11 cellular contexts compared by ENCODE assay signal in the genomic region with DNA sequence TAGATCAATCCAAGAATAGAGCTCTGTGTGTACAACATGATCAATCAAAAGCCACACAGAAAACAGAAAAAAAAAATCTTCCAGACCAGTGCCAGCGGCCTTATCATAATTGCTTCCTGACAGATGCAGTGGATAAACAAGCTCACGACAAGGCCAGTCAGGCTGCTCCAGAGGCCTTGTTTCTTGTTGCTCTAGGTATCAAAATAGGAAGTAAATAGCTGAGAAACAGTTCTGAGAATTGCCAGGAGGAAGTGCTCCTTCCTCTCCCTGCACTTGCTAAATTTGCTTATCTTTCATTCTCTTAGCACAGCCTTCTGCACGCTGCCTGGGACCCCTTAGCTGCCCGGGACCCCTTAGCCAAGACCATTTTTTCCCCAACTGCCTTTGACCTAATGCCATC.
DNase-seq lines count a peak whose midpoint lies in the region; ATAC-seq, FAIRE-seq and TF ChIP-seq lines count a peak whose summit lies in the region.
"Had no signal": no experiment of that assay in that cellular context is flagged by ENCODE, and none has a peak within 500 bp of the region (broad histone marks: within the 10 kb centered on the region; RNA-seq: fewer than 3 reads in every experiment).

No MANE protein-coding gene starts in this region.

- TF ChIP-seq POLR2A in H54 (IDR thresholded peaks at IDR 0.05; ENCODE audit: low read depth, low read length) = no peak

- ATAC-seq in GM18502 (IDR thresholded peaks at IDR 0.05; ENCODE audit: poor library complexity, unreplicated experiment) (peak; percentile 73), GM21786 (IDR thresholded peaks at IDR 0.05; ENCODE audit: unreplicated experiment) (peak; percentile 52)
- ATAC-seq: foreskin keratinocyte had no signal

- FAIRE-seq in H54 (lab: Jason Lieb, UNC) = no peak

- DNase-seq in NOMO-1 treated with DMSO at 0.1 percent for 48 hours (lab: John Stamatoyannopoulos, UW; ENCODE audit: unreplicated experiment) (peak; percentile 93), medulla oblongata (ENCODE audit: extremely low spot score) (peak; percentile 48), NCI-H1105 treated with DMSO at 0.1 percent for 48 hours (lab: John Stamatoyannopoulos, UW) (no peak), H54 (ENCODE audit: insufficient read length, low spot score) (no peak), cerebellar cortex (ENCODE audit: low spot score) (no peak), NCI-H1930 (lab: John Stamatoyannopoulos, UW) (no peak)
- DNase-seq: foreskin keratinocyte, H9, NCI-H1417 treated with DMSO at 0.1 percent for 48 hours had no signal

Comparison
In these comparisons a context has a peak if more than half of its experiments do, and no peak if none do; other contexts are left out.
1. DNase-seq: peak in NOMO-1 treated with DMSO at 0.1 percent for 48 hours (single experiment) and medulla oblongata (single experiment); none in NCI-H1105 treated with DMSO at 0.1 percent for 48 hours (single experiment), H54 (single experiment), cerebellar cortex (single experiment) and NCI-H1930 (0 of 2).